ENCODE assay signal across 10 cellular contexts in genomic region chr7:95595825-95596182, GRCh38. TPM values are rescaled to one million over a fixed set of nuclear protein-coding genes. Genes with fewer than 3 reads are reported as not detected.
DNase-seq lines count a peak whose midpoint lies in the region; ATAC-seq and TF ChIP-seq lines count a peak whose summit lies in the region.
"Had no signal": no experiment of that assay in that cellular context is flagged by ENCODE, and none has a peak within 500 bp of the region (broad histone marks: within the 10 kb centered on the region; RNA-seq: fewer than 3 reads in every experiment).

No MANE protein-coding gene starts in this region.

- peak overlapping the region; percentile 72 for H3K4me3 Mint-ChIP-seq in activated naive CD8-positive, alpha-beta T cell treated with anti-CD3 and anti-CD28 coated beads, Interleukin-2, amount 50 U/mL, for 24 hours
- H3K4me3 Mint-ChIP-seq in activated naive CD8-positive, alpha-beta T cell treated with anti-CD3 and anti-CD28 coated beads for 36 hours: no peak overlapping the region
- H3K4me3 Mint-ChIP-seq in naive B cell: peak overlapping the region; percentile 88 to 99 (median 96)
- H3K4me3 Mint-ChIP-seq: T-helper 1 cell treated with Interleukin-12 subunit alpha and Interleukin-12 subunit beta and Interleukin-4 antibody, amounts not matched to agents 30 μg/mL and 1 μg/mL, for 36 hours had no signal

- H3K27ac Mint-ChIP-seq in activated naive CD8-positive, alpha-beta T cell treated with anti-CD3 and anti-CD28 coated beads, Interleukin-2, amount 50 U/mL, for 24 hours: no peak overlapping the region
- H3K27ac Mint-ChIP-seq in activated naive CD8-positive, alpha-beta T cell treated with anti-CD3 and anti-CD28 coated beads for 36 hours: no peak overlapping the region
- H3K27ac Mint-ChIP-seq in naive B cell: peak overlapping the region; percentile 18 to 94 (median 86)
- H3K27ac Mint-ChIP-seq: T-helper 1 cell treated with Interleukin-12 subunit alpha and Interleukin-12 subunit beta and Interleukin-4 antibody, amounts not matched to agents 30 μg/mL and 1 μg/mL, for 36 hours had no signal

- no peaks in the 10 kb centered on the region for H3K36me3 Mint-ChIP-seq in activated naive CD8-positive, alpha-beta T cell treated with anti-CD3 and anti-CD28 coated beads, Interleukin-2, amount 50 U/mL, for 24 hours (ENCODE audit: low read depth)
- H3K36me3 Mint-ChIP-seq in activated naive CD8-positive, alpha-beta T cell treated with anti-CD3 and anti-CD28 coated beads for 36 hours: no peaks in the 10 kb centered on the region
- H3K36me3 Mint-ChIP-seq in naive B cell: peaks cover 0 to 8% of the 10 kb centered on the region in 2 donors

- H3K4me1 ChIP-seq in urinary bladder (ENCODE audit: insufficient read depth): no peaks in the 10 kb centered on the region
- H3K4me1 ChIP-seq: BLaER1 had no signal

- H3K27ac ChIP-seq in urinary bladder (ENCODE audit: low read depth): peak overlapping the region; percentile 96
- H3K27ac ChIP-seq: BLaER1 had no signal

- TF ChIP-seq CTCF in fibroblast of the aortic adventitia (IDR thresholded peaks at IDR 0.05; ENCODE audit: insufficient read depth, low read length): no peak

- no peaks in the 10 kb centered on the region for H3K9me3 Mint-ChIP-seq in activated naive CD8-positive, alpha-beta T cell treated with anti-CD3 and anti-CD28 coated beads, Interleukin-2, amount 50 U/mL, for 24 hours
- no peaks in the 10 kb centered on the region for H3K9me3 Mint-ChIP-seq in activated naive CD8-positive, alpha-beta T cell treated with anti-CD3 and anti-CD28 coated beads for 36 hours
- no peaks in the 10 kb centered on the region for H3K9me3 Mint-ChIP-seq in naive B cell
- H3K9me3 Mint-ChIP-seq: T-helper 1 cell treated with Interleukin-12 subunit alpha and Interleukin-12 subunit beta and Interleukin-4 antibody, amounts not matched to agents 30 μg/mL and 1 μg/mL, for 36 hours had no signal

- no peak for ATAC-seq in activated naive CD8-positive, alpha-beta T cell treated with anti-CD3 and anti-CD28 coated beads, Interleukin-2, amount 50 U/mL, for 24 hours
- ATAC-seq in naive B cell (ENCODE audit: low read depth in 2 of 2) (peak in 1 of 2 donors; percentile 15), GM18870 (IDR thresholded peaks at IDR 0.05; ENCODE audit: unreplicated experiment) (no peak)

- H3K4me1 Mint-ChIP-seq in activated naive CD8-positive, alpha-beta T cell treated with anti-CD3 and anti-CD28 coated beads, Interleukin-2, amount 50 U/mL, for 24 hours: peaks cover 7% of the 10 kb centered on the region
- peaks cover 4% of the 10 kb centered on the region for H3K4me1 Mint-ChIP-seq in activated naive CD8-positive, alpha-beta T cell treated with anti-CD3 and anti-CD28 coated beads for 36 hours
- H3K4me1 Mint-ChIP-seq in naive B cell: peaks cover 17 to 38% (median 25%) of the 10 kb centered on the region in 3 donors

- H3K27me3 Mint-ChIP-seq in activated naive CD8-positive, alpha-beta T cell treated with anti-CD3 and anti-CD28 coated beads, Interleukin-2, amount 50 U/mL, for 24 hours: peaks cover 20% of the 10 kb centered on the region
- peaks cover 31% of the 10 kb centered on the region for H3K27me3 Mint-ChIP-seq in activated naive CD8-positive, alpha-beta T cell treated with anti-CD3 and anti-CD28 coated beads for 36 hours
- H3K27me3 Mint-ChIP-seq in naive B cell: no peaks in the 10 kb centered on the region

- peak overlapping the region; percentile 53 for H3K4me3 ChIP-seq in fibroblast of the aortic adventitia (ENCODE audit: low read depth, low read length)
- peak overlapping the region; percentile 83 for H3K4me3 ChIP-seq in urinary bladder (ENCODE audit: low read depth, low read length)

- DNase-seq in activated naive CD8-positive, alpha-beta T cell treated with anti-CD3 and anti-CD28 coated beads, Interleukin-2, amount 50 U/mL, for 24 hours: no peak
- no peak for DNase-seq in activated naive CD8-positive, alpha-beta T cell treated with anti-CD3 and anti-CD28 coated beads for 36 hours
- no peak for DNase-seq in fibroblast of the aortic adventitia (ENCODE audit: low read depth)
- DNase-seq in naive B cell: no peak
- no peak for DNase-seq in AG20443 (ENCODE audit: low spot score)
- DNase-seq in NCI-H524 (lab: John Stamatoyannopoulos, UW): no peak

- 11% methylated on average over 7 of the region's 7 CpGs for WGBS in urinary bladder

- peaks cover 3% of the 10 kb centered on the region for H3K36me3 ChIP-seq in urinary bladder (ENCODE audit: insufficient read depth)
- H3K36me3 ChIP-seq: BLaER1 had no signal

RNA-seq across cellular contexts. Expression of gene PDK4, which starts 0.5 kb away (rescaled TPM):
- not detected for total RNA-seq in activated naive CD8-positive, alpha-beta T cell treated with anti-CD3 and anti-CD28 coated beads for 36 hours
- 0.72 and 4.5 TPM in 2 replicates for total RNA-seq in fibroblast of the aortic adventitia (ENCODE audit: low replicate concordance)
- 10 to 100 TPM in 1 of 6 donors, 1 to 10 TPM in 5; 1.3 to 32.4 (median 2.5) TPM for polyA plus RNA-seq in naive B cell (ENCODE audit: low read depth in 6 of 6)
- total RNA-seq in urinary bladder: 16.4 TPM
- polyA plus RNA-seq in urinary bladder: 183 TPM

Comparison
In these comparisons a context has a peak if more than half of its experiments do, and no peak if none do; other contexts are left out.
1. H3K27ac Mint-ChIP-seq: peak in naive B cell (6 of 6); none in activated naive CD8-positive, alpha-beta T cell treated with anti-CD3 and anti-CD28 coated beads, Interleukin-2, amount 50 U/mL, for 24 hours (single experiment) and activated naive CD8-positive, alpha-beta T cell treated with anti-CD3 and anti-CD28 coated beads for 36 hours (single experiment).